ENCODE assay signal across 15 cellular contexts in genomic region chr20:45797955-45798354, GRCh38. TPM values are rescaled to one million over a fixed set of nuclear protein-coding genes. Genes with fewer than 3 reads are reported as not detected.
"Had no signal": no experiment of that assay in that cellular context is flagged by ENCODE, and none has a peak within 500 bp of the region (broad histone marks: within the 10 kb centered on the region; RNA-seq: fewer than 3 reads in every experiment).

No MANE protein-coding gene starts in this region.

RNA-seq across cellular contexts. Expression of gene WFDC3, which starts 6.3 kb away (rescaled TPM):
- total RNA-seq: activated naive CD4-positive, alpha-beta T cell treated with anti-CD3 and anti-CD28 coated beads for 36 hours; activated naive CD8-positive, alpha-beta T cell treated with anti-CD3 and anti-CD28 coated beads for 36 hours; activated naive CD8-positive, alpha-beta T cell treated with anti-CD3 and anti-CD28 coated beads, Interleukin-2, amount 10 ng/mL, durations not matched to agents 7 days and 5 days; activated T-cell treated with anti-CD3 and anti-CD28 coated beads, Interleukin-2, amount 50 U/mL, for 4 hours; activated T-helper 1 cell treated with anti-CD3 and anti-CD28 coated beads, Interleukin-12 subunit alpha, Interleukin-12 subunit beta, Interleukin-2, Interleukin-4 antibody, amounts not matched to agents 30 ng/mL and 10 ng/mL and 1 ng/mL, durations not matched to agents 14 hours and 24 hours and 36 hours; activated T-helper 17 cell treated with anti-CD3 and anti-CD28 coated beads, Interleukin-2, amount 50 U/mL, for 72 hours; activated T-helper 2 cell treated with anti-CD3 and anti-CD28 coated beads, Interferon-gamma antibody, Interleukin-2, Interleukin-4, amounts not matched to agents 10 μg/mL and 5 μg/mL and 100 μg/mL, durations not matched to agents 14 hours and 24 hours and 36 hours; ascending aorta; body of pancreas; bronchial epithelial cell; cardiac muscle cell had no signal

RNA-seq across cellular contexts. Expression of gene UBE2C, which starts 14.5 kb away (rescaled TPM):
- total RNA-seq: ascending aorta, body of pancreas had no signal

RNA-seq across cellular contexts. Expression of gene TNNC2, which starts 29.2 kb away (rescaled TPM):
- total RNA-seq: activated naive CD4-positive, alpha-beta T cell treated with anti-CD3 and anti-CD28 coated beads for 36 hours; activated naive CD4-positive, alpha-beta T cell treated with anti-CD3 and anti-CD28 coated beads, Interleukin-2, amount 50 U/mL, for 72 hours; activated naive CD8-positive, alpha-beta T cell treated with anti-CD3 and anti-CD28 coated beads for 36 hours; activated naive CD8-positive, alpha-beta T cell treated with anti-CD3 and anti-CD28 coated beads, Interleukin-2, amount 10 ng/mL, durations not matched to agents 7 days and 5 days; activated T-cell treated with anti-CD3 and anti-CD28 coated beads, Interleukin-2, amount 50 U/mL, for 4 hours; activated T-helper 1 cell treated with anti-CD3 and anti-CD28 coated beads, Interleukin-12 subunit alpha, Interleukin-12 subunit beta, Interleukin-2, Interleukin-4 antibody, amounts not matched to agents 30 ng/mL and 10 ng/mL and 1 ng/mL, durations not matched to agents 14 hours and 24 hours and 36 hours; activated T-helper 2 cell treated with anti-CD3 and anti-CD28 coated beads, Interferon-gamma antibody, Interleukin-2, Interleukin-4, amounts not matched to agents 10 μg/mL and 5 μg/mL and 100 μg/mL, durations not matched to agents 14 hours and 24 hours and 36 hours; aorta; ascending aorta; astrocyte; body of pancreas; bronchial epithelial cell; cardiac septum had no signal
